Comparison of ENCODE assay signal across 29 cellular contexts in the genomic region with DNA sequence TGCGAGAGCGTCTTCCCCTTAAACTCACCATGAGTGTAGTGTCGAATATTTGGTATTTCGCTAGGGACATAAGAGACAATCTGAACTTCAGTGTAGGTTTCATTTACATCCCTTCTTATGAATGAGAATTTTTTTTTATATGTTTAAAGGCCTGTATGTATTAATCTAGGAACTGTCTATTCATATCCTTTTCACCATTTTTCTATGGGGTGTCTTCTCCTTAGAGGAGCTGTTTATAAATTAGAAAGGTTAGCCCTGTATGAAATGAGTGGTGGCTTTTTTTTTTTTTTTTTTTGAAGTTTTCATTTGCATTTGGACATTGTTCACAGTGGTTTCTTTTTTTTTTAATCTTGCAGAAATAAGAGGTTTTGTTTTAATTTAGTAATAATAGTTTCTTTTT.
"Had no signal": no experiment of that assay in that cellular context is flagged by ENCODE, and none has a peak within 500 bp of the region (broad histone marks: within the 10 kb centered on the region; RNA-seq: fewer than 3 reads in every experiment).

No MANE protein-coding gene starts in this region.

- ATAC-seq: foreskin keratinocyte; gastroesophageal sphincter; heart right ventricle; left cardiac atrium; left lung; mucosa of descending colon; natural killer cell treated with Interleukin-12 subunit alpha and Interleukin-12 subunit beta and Interleukin-15 and Interleukin-18, amount 100 ng/mL, for 72 hours; sciatic nerve; stimulated activated effector memory CD8-positive, alpha-beta T cell treated with anti-CD3 and anti-CD28 coated beads, Interleukin-12 subunit alpha, Interleukin-12 subunit beta, amount 100 ng/mL, for 72 hours had no signal

- H3K27ac ChIP-seq: esophagus muscularis mucosa, foreskin keratinocyte, gastroesophageal sphincter, heart right ventricle, left lung, neutrophil, parathyroid adenoma, suprapubic skin, thyroid gland had no signal

- H3K27me3 Mint-ChIP-seq: naive B cell; natural killer cell treated with Interleukin-12 subunit alpha and Interleukin-12 subunit beta and Interleukin-15 and Interleukin-18, amount 100 ng/mL, for 72 hours; progenitor cell of endocrine pancreas; type B pancreatic cell had no signal

- H3K9me3 ChIP-seq: esophagus muscularis mucosa, gastroesophageal sphincter, heart right ventricle, suprapubic skin, thyroid gland had no signal

- H3K27ac Mint-ChIP-seq: natural killer cell treated with Interleukin-12 subunit alpha and Interleukin-12 subunit beta and Interleukin-15 and Interleukin-18, amount 100 ng/mL, for 72 hours; type B pancreatic cell had no signal

- H3K27me3 ChIP-seq: esophagus muscularis mucosa, foreskin keratinocyte, gastroesophageal sphincter, heart right ventricle, left lung, neutrophil, suprapubic skin, thyroid gland had no signal

- H2AFZ ChIP-seq: parathyroid adenoma had no signal

- H3K9me3 Mint-ChIP-seq: mesothelial cell of epicardium; naive B cell; natural killer cell treated with Interleukin-12 subunit alpha and Interleukin-12 subunit beta and Interleukin-15 and Interleukin-18, amount 100 ng/mL, for 72 hours; neural crest cell; type B pancreatic cell had no signal

- H3K4me1 ChIP-seq: parathyroid adenoma had no signal

- H3K4me3 ChIP-seq: esophagus muscularis mucosa, gastroesophageal sphincter, heart right ventricle, left lung, mucosa of descending colon, smooth muscle cell, suprapubic skin, thyroid gland had no signal

- H3K4me2 ChIP-seq: smooth muscle cell had no signal

- DNase-seq: cerebellar nuclear complex; effector CD8-positive, alpha-beta T cell; foreskin keratinocyte; glutamatergic neuron; heart right ventricle; hippocampal formation; left cardiac atrium; left lung; mesenchymal stem cell; mucosa of descending colon; naive B cell; stimulated activated CD4-positive, alpha-beta T cell treated with anti-CD3 and anti-CD28 coated beads, Interleukin-12 subunit alpha, Interleukin-12 subunit beta, amount 100 ng/mL, for 4 hours; stimulated activated CD4-positive, alpha-beta T cell treated with anti-CD3 and anti-CD28 coated beads, Interleukin-2, amount 100 ng/mL, for 24 hours; stimulated activated CD4-positive, alpha-beta T cell treated with anti-CD3 and anti-CD28 coated beads, Interleukin-4, amount 100 ng/mL, for 24 hours; stimulated activated naive CD4-positive, alpha-beta T cell treated with Interleukin-2 at 50 U/mL for 16 hours; thyroid gland had no signal

- H3K4me3 Mint-ChIP-seq: mesothelial cell of epicardium; natural killer cell treated with Interleukin-12 subunit alpha and Interleukin-12 subunit beta and Interleukin-15 and Interleukin-18, amount 100 ng/mL, for 72 hours; neural crest cell; stimulated activated effector memory CD8-positive, alpha-beta T cell treated with anti-CD3 and anti-CD28 coated beads, Interleukin-12 subunit alpha, Interleukin-12 subunit beta, amount 100 ng/mL, for 72 hours; type B pancreatic cell had no signal
